Comparison of ENCODE assay signal across 14 cellular contexts in genomic region chr3:196619213-196619612, GRCh38. TPM values are rescaled to one million over a fixed set of nuclear protein-coding genes. Genes with fewer than 3 reads are reported as not detected.
DNase-seq lines count a peak whose midpoint lies in the region; ATAC-seq, FAIRE-seq and TF ChIP-seq lines count a peak whose summit lies in the region.
"Had no signal": no experiment of that assay in that cellular context is flagged by ENCODE, and none has a peak within 500 bp of the region (broad histone marks: within the 10 kb centered on the region; RNA-seq: fewer than 3 reads in every experiment).

No MANE protein-coding gene starts in this region.

- DNase-seq in NCI-H187 treated with DMSO at 0.1 percent for 48 hours (lab: John Stamatoyannopoulos, UW) (peak; percentile 5), NCI-H187 (lab: John Stamatoyannopoulos, UW) (no peak), NCI-H82 (lab: John Stamatoyannopoulos, UW) (peak; percentile 59), immature natural killer cell (no peak), sciatic nerve (ENCODE audit: low spot score) (no peak), HTR-8/SVneo (ENCODE audit: insufficient read length, low spot score) (no peak), A673 (ENCODE audit: low spot score) (no peak)
- no peak for DNase-seq in CD4-positive, alpha-beta memory T cell
- DNase-seq: activated CD4-positive, CD25-positive, alpha-beta regulatory T cell; amygdala; NCI-H1105; trophoblast cell had no signal

- CTCF ChIA-PET in CD4-positive, alpha-beta memory T cell (lab: Charles Lee; ENCODE audit: partially characterized antibody), result no interaction called here
- CTCF ChIA-PET in A673 (lab: Charles Lee), result no interaction called here

- peak overlapping the region in 4 of 6 donors; percentile 9 to 71 (median 45) for H3K27ac Mint-ChIP-seq in immature natural killer cell
- H3K27ac Mint-ChIP-seq in CD4-positive, alpha-beta memory T cell, result peak overlapping the region in 3 of 7 donors; percentile 9 to 77 (median 58)

- FAIRE-seq in HTR-8/SVneo (lab: Jason Lieb, UNC), result no peak
- FAIRE-seq: A549, islet of Langerhans had no signal

- H3K9me3 ChIP-seq in CD4-positive, alpha-beta memory T cell (ENCODE audit: control insufficient read depth in 1 of 2, low read length in 2 of 2), result no peaks in the 10 kb centered on the region
- no peaks in the 10 kb centered on the region for H3K9me3 ChIP-seq in A673 (ENCODE audit: low read depth, low read length, poor library complexity, severe bottlenecking)
- H3K9me3 ChIP-seq: A549 had no signal

- H3K36me3 ChIP-seq in CD4-positive, alpha-beta memory T cell (ENCODE audit: insufficient read depth, low read length), result no peaks in the 10 kb centered on the region
- no peaks in the 10 kb centered on the region for H3K36me3 ChIP-seq in A673 (ENCODE audit: insufficient read depth, low read length, poor library complexity, severe bottlenecking)

- POLR2A ChIA-PET in CD4-positive, alpha-beta memory T cell (lab: Charles Lee; ENCODE audit: partially characterized antibody), result no interaction called here
- POLR2A ChIA-PET in A673 (lab: Charles Lee; ENCODE audit: low non-redundant PET), result interaction anchor here (0.7 kb wide), 1 partner anchor 173 kb away, joined by 3 read pairs; no protein-coding TSS in a partner anchor

- no peaks in the 10 kb centered on the region for H3K36me3 Mint-ChIP-seq in immature natural killer cell
- H3K36me3 Mint-ChIP-seq in CD4-positive, alpha-beta memory T cell, result no peaks in the 10 kb centered on the region

- peaks cover 0 to 1% (median 0%) of the 10 kb centered on the region in 3 donors for H3K27me3 Mint-ChIP-seq in immature natural killer cell (ENCODE audit: low read depth in 3 of 3)
- no peaks in the 10 kb centered on the region for H3K27me3 Mint-ChIP-seq in CD4-positive, alpha-beta memory T cell

- BruUV-seq in A673 (replicated peaks; lab: Mats Ljungman, UMichigan), result no TSS peak

- H3K4me3 ChIP-seq in CD4-positive, alpha-beta memory T cell (ENCODE audit: low read length in 2 of 2), result no peak overlapping the region
- H3K4me3 ChIP-seq in A673 (ENCODE audit: low read depth, low read length, poor library complexity, severe bottlenecking), result no peak overlapping the region
- H3K4me3 ChIP-seq: A549 had no signal

- ATAC-seq in sciatic nerve, result peak; percentile 53
- ATAC-seq: A549 had no signal

- peaks cover 10 to 21% of the 10 kb centered on the region in 2 donors for H3K4me1 Mint-ChIP-seq in immature natural killer cell
- peaks cover 3 to 16% (median 9%) of the 10 kb centered on the region in 4 donors for H3K4me1 Mint-ChIP-seq in CD4-positive, alpha-beta memory T cell

- intact Hi-C loops in sciatic nerve (cut with DNase I) (no loop called here), A673 (cut with micrococcal nuclease; ENCODE audit: unreplicated experiment) (no loop called here)
- intact Hi-C loops in CD4-positive, alpha-beta memory T cell (cut with micrococcal nuclease), result no loop called here

- H3K9me3 Mint-ChIP-seq in immature natural killer cell, result no peaks in the 10 kb centered on the region
- H3K9me3 Mint-ChIP-seq in CD4-positive, alpha-beta memory T cell, result no peaks in the 10 kb centered on the region

- H3K4me1 ChIP-seq in CD4-positive, alpha-beta memory T cell (ENCODE audit: insufficient read depth, low read length), result peaks cover 4% of the 10 kb centered on the region
- no peaks in the 10 kb centered on the region for H3K4me1 ChIP-seq in A673 (ENCODE audit: insufficient read depth, low read length, poor library complexity, severe bottlenecking)
- H3K4me1 ChIP-seq: A549 had no signal

- no peaks in the 10 kb centered on the region for H3K27me3 ChIP-seq in CD4-positive, alpha-beta memory T cell (ENCODE audit: insufficient read depth, low read length)
- no peaks in the 10 kb centered on the region for H3K27me3 ChIP-seq in A673 (replicated peaks; ENCODE audit: insufficient read depth, low read depth, low read length, poor library complexity)

- no peak overlapping the region for H3K27ac ChIP-seq in CD4-positive, alpha-beta memory T cell (ENCODE audit: low read depth, low read length)
- no peak overlapping the region for H3K27ac ChIP-seq in A673 (ENCODE audit: low read depth, low read length, poor library complexity, severe bottlenecking)
- H3K27ac ChIP-seq: A549 had no signal

- no peak overlapping the region for H3K4me3 Mint-ChIP-seq in immature natural killer cell
- no peak overlapping the region for H3K4me3 Mint-ChIP-seq in CD4-positive, alpha-beta memory T cell

- TF ChIP-seq CTCF in A673 (conservative IDR thresholded peaks at IDR 0.05; ENCODE audit: low read depth, low read length), result no peak

RNA-seq across cellular contexts. Expression of gene NRROS, which starts 20.3 kb away (rescaled TPM):
- polyA plus RNA-seq in immature natural killer cell, result 10 to 100 TPM in 1 of 3 donors, 1 to 10 TPM in 2; 6.3 to 14.1 (median 8.0) TPM
- total RNA-seq in sciatic nerve, result 10.0 TPM
- total RNA-seq in CD4-positive, alpha-beta memory T cell, result 10 to 100 TPM; 18.7 to 20.0 TPM
- 1 to 10 TPM; 4.6 to 5.0 TPM for polyA plus RNA-seq in CD4-positive, alpha-beta memory T cell
- total RNA-seq in A673 (2021), result 0.64 and 0.92 TPM in 2 replicates
- polyA plus RNA-seq: A549 had no signal

RNA-seq across cellular contexts. Expression of gene FBXO45, which starts 50.8 kb away (rescaled TPM):
- 1 to 10 TPM; 2.6 to 6.6 (median 3.3) TPM for polyA plus RNA-seq in immature natural killer cell
- total RNA-seq in sciatic nerve (8.7 TPM), A673 (2021) (20.9 and 23.0 TPM in 2 replicates)
- total RNA-seq in CD4-positive, alpha-beta memory T cell, result 10 to 100 TPM; 10.9 to 12.0 TPM
- 1 to 10 TPM; 3.0 to 5.4 TPM for polyA plus RNA-seq in CD4-positive, alpha-beta memory T cell

RNA-seq across cellular contexts. Expression of gene WDR53, which starts 50.9 kb away (rescaled TPM):
- polyA plus RNA-seq in immature natural killer cell, result 10 to 100 TPM; 11.2 to 28.6 (median 14.8) TPM
- total RNA-seq in sciatic nerve, result 13.5 TPM
- 10 to 100 TPM; 37.5 to 38.7 TPM for total RNA-seq in CD4-positive, alpha-beta memory T cell
- polyA plus RNA-seq in CD4-positive, alpha-beta memory T cell, result 10 to 100 TPM; 25.8 to 33.0 TPM
- total RNA-seq in A673 (2021), result 17.8 and 23.1 TPM in 2 replicates

Comparison
In these comparisons a context has a peak if more than half of its experiments do, and no peak if none do; other contexts are left out.
1. DNase-seq: peak in NCI-H187 treated with DMSO at 0.1 percent for 48 hours (single experiment) and NCI-H82 (single experiment); none in NCI-H187 (0 of 2), immature natural killer cell (0 of 3), sciatic nerve (single experiment), CD4-positive, alpha-beta memory T cell (0 of 5), HTR-8/SVneo (single experiment) and A673 (single experiment).